In the genomic region with DNA sequence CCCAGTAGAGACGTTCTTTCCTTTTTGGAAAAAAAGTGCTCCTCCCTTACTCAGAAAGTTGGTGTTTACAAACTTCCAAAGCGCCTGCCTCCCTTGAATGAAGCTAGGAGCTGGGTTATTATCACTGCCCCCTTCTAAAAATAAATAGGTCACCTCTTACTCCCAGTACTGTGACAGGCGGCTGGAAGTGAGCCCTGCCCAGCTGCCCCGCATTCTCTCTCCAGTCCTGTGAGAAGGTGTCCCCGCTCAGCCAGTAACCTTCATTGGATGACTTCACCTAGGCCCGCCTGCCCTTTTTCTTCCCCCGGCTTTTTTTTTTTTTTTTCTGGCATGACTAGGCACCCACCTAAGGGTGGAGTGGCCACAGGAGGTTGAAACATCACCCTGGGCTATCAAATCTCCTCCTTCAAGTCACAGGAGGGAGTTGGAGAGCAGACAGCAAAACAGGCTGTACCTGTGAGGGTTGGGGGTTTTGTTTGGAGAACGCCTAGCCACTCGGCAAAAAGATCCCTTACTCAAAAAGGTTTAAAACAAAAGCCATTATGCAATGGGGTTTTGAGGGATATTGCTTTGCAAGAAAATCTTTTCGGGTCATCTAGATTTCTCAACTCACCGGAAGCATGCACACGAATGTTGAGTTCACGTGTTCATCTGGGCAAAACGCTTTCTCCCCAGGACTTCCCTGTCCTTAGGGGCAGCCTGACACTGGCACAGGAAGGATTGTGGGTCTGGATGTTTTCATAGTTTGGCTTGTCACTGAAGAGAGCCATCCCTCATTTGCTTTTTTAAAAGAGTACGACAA, we compare ENCODE assay signal across 8 cellular contexts. TPM values are rescaled to one million over a fixed set of nuclear protein-coding genes. Genes with fewer than 3 reads are reported as not detected.
DNase-seq lines count a peak whose midpoint lies in the region; ATAC-seq and FAIRE-seq lines count a peak whose summit lies in the region.

No MANE protein-coding gene starts in this region.

- peak; percentile 40 for ATAC-seq in activated naive CD8-positive, alpha-beta T cell treated with anti-CD3 and anti-CD28 coated beads, Interleukin-2, amount 50 U/mL, for 24 hours
- ATAC-seq in GM19328 (IDR thresholded peaks at IDR 0.05; ENCODE audit: unreplicated experiment) = no peak

- peaks cover 4% of the 10 kb centered on the region for H3K9me3 Mint-ChIP-seq in activated naive CD8-positive, alpha-beta T cell treated with anti-CD3 and anti-CD28 coated beads, Interleukin-2, amount 50 U/mL, for 24 hours

- H3K27ac Mint-ChIP-seq in activated naive CD8-positive, alpha-beta T cell treated with anti-CD3 and anti-CD28 coated beads, Interleukin-2, amount 50 U/mL, for 24 hours = peak overlapping the region; percentile 11

- H3K27me3 Mint-ChIP-seq in activated naive CD8-positive, alpha-beta T cell treated with anti-CD3 and anti-CD28 coated beads, Interleukin-2, amount 50 U/mL, for 24 hours = no peaks in the 10 kb centered on the region

- H3K27ac ChIP-seq in subcutaneous abdominal adipose tissue (ENCODE audit: low read depth, low read length) = peak overlapping the region; percentile 56

- peak overlapping the region; percentile 21 for H3K4me3 Mint-ChIP-seq in activated naive CD8-positive, alpha-beta T cell treated with anti-CD3 and anti-CD28 coated beads, Interleukin-2, amount 50 U/mL, for 24 hours

- FAIRE-seq in frontal cortex (lab: Jason Lieb, UNC) = no peak

- H3K4me1 ChIP-seq in subcutaneous abdominal adipose tissue (ENCODE audit: control insufficient read depth in 5 of 5, insufficient read depth in 5 of 5, low read length in 5 of 5) = peaks cover 0 to 11% (median 7%) of the 10 kb centered on the region in 5 donors

- no peaks in the 10 kb centered on the region for H3K9me3 ChIP-seq in subcutaneous abdominal adipose tissue (ENCODE audit: control insufficient read depth in 5 of 5, low read length in 5 of 5)

- DNase-seq in HT1080 (ENCODE audit: low read depth) = peak; percentile 42
- DNase-seq in activated naive CD8-positive, alpha-beta T cell treated with anti-CD3 and anti-CD28 coated beads, Interleukin-2, amount 50 U/mL, for 24 hours = no peak
- peak; percentile 63 for DNase-seq in iPS-NIHi7 (ENCODE audit: extremely low spot score)
- no peak for DNase-seq in activated CD4-positive, alpha-beta T cell treated with anti-CD3 and anti-CD28 coated beads for 48 hours
- no peak for DNase-seq in frontal cortex (ENCODE audit: low spot score in 2 of 2)
- DNase-seq in NK-92 treated with Interleukin-12 subunit alpha and Interleukin-12 subunit beta, amount 100 ng/mL, for 24 hours (lab: John Stamatoyannopoulos, UW) = no peak

- H3K27me3 ChIP-seq in subcutaneous abdominal adipose tissue (ENCODE audit: control insufficient read depth in 5 of 5, insufficient read depth in 4 of 5, low read length in 5 of 5) = no peaks in the 10 kb centered on the region

- H3K4me3 ChIP-seq in subcutaneous abdominal adipose tissue (ENCODE audit: low read depth in 1 of 5, low read length in 5 of 5) = peak overlapping the region in 3 of 5 donors; percentile 5 to 49 (median 31)

- H3K4me1 Mint-ChIP-seq in activated naive CD8-positive, alpha-beta T cell treated with anti-CD3 and anti-CD28 coated beads, Interleukin-2, amount 50 U/mL, for 24 hours = peaks cover 52% of the 10 kb centered on the region

- no peaks in the 10 kb centered on the region for H3K36me3 ChIP-seq in subcutaneous abdominal adipose tissue (ENCODE audit: control insufficient read depth in 5 of 5, insufficient read depth in 5 of 5, low read length in 5 of 5)

- H3K36me3 Mint-ChIP-seq in activated naive CD8-positive, alpha-beta T cell treated with anti-CD3 and anti-CD28 coated beads, Interleukin-2, amount 50 U/mL, for 24 hours (ENCODE audit: low read depth) = peaks cover 9% of the 10 kb centered on the region

- peak overlapping the region in 1 of 5 donors; percentile 64 for H3K9ac ChIP-seq in subcutaneous abdominal adipose tissue (ENCODE audit: low read length in 5 of 5)

RNA-seq across cellular contexts. Expression of gene ZNF622, which starts 43.3 kb away (rescaled TPM):
- total RNA-seq in HT1080 (2014; rRNA removed; shearing (Covaris generic)) = 103 and 106 TPM in 2 replicates
- 50.5 and 51.2 TPM in 2 replicates for polyA plus RNA-seq in HT1080 (2015; cell fraction: cytosol; rRNA removed)
- 70.1 and 75.2 TPM in 2 replicates for polyA plus RNA-seq in HT1080 (2015; cell fraction: nucleus; rRNA removed)
- total RNA-seq in frontal cortex = 32.6 TPM

Comparison
In these comparisons a context has a peak if more than half of its experiments do, and no peak if none do; other contexts are left out.
1. DNase-seq: peak in HT1080 (single experiment) and iPS-NIHi7 (single experiment); none in activated naive CD8-positive, alpha-beta T cell treated with anti-CD3 and anti-CD28 coated beads, Interleukin-2, amount 50 U/mL, for 24 hours (single experiment), activated CD4-positive, alpha-beta T cell treated with anti-CD3 and anti-CD28 coated beads for 48 hours (single experiment), frontal cortex (0 of 2) and NK-92 treated with Interleukin-12 subunit alpha and Interleukin-12 subunit beta, amount 100 ng/mL, for 24 hours (single experiment).